9 cellular contexts compared by ENCODE assay signal in the genomic region with DNA sequence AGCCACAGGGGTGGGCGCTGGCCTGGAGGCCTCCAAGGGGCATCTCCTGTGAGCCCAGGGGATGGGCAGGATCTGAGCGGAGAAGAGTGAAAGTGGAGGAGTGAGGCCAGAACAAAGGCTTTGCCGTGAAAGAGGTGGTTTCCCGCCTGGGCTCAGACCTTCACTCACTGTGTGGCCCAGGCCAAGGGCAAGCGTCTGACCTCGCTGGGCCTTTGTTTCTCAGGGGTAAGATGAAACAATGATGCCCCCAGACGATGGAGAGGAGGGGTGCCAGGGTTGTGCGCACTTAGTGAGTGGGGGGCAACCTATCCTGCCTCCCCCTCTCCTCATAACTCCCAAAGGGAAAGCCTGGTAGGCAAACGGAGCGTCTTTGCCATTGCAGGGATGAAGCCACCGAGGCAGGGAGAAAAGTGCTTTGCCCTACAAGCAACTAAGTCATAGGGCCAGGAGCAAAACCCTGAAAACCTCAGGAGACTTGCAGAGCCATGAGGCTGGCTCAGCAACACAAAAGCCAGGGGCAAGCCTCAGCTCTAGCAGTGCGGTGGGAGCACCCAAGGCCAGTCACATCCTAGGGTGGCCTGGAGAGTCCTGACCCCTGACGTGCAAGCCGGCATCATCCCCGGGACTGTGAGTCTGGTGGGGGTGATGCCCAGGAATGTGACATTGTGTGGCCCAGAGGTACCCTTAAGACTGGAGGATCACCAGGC. TPM values are rescaled to one million over a fixed set of nuclear protein-coding genes. Genes with fewer than 3 reads are reported as not detected.
DNase-seq lines count a peak whose midpoint lies in the region; ATAC-seq, FAIRE-seq and TF ChIP-seq lines count a peak whose summit lies in the region.
"Had no signal": no experiment of that assay in that cellular context is flagged by ENCODE, and none has a peak within 500 bp of the region (broad histone marks: within the 10 kb centered on the region; RNA-seq: fewer than 3 reads in every experiment).

No MANE protein-coding gene starts in this region.

- H3K36me3 ChIP-seq in keratinocyte (ENCODE audit: control insufficient read depth in 2 of 2, extremely low read depth in 1 of 2, insufficient read depth in 2 of 2, low read length in 2 of 2) (no peaks in the 10 kb centered on the region), stomach smooth muscle (ENCODE audit: control insufficient read depth in 2 of 2, insufficient read depth in 2 of 2, low read length in 2 of 2) (no peaks in the 10 kb centered on the region)
- H3K36me3 ChIP-seq: SJSA1 had no signal

- H3K27me3 Mint-ChIP-seq in activated CD4-positive, alpha-beta T cell treated with anti-CD3 and anti-CD28 coated beads, Interleukin-2, amount 10 ng/mL, durations not matched to agents 24 days and 14 days: peaks cover 8% of the 10 kb centered on the region
- H3K27me3 Mint-ChIP-seq in activated T-helper 2 cell treated with anti-CD3 and anti-CD28 coated beads, Interferon-gamma antibody, Interleukin-2, Interleukin-4, amounts not matched to agents 10 μg/mL and 5 μg/mL and 100 μg/mL, durations not matched to agents 14 hours and 24 hours and 36 hours (ENCODE audit: low read depth): peaks cover 11% of the 10 kb centered on the region

- no peaks in the 10 kb centered on the region for H3K9me3 Mint-ChIP-seq in activated CD4-positive, alpha-beta T cell treated with anti-CD3 and anti-CD28 coated beads, Interleukin-2, amount 10 ng/mL, durations not matched to agents 24 days and 14 days
- no peaks in the 10 kb centered on the region for H3K9me3 Mint-ChIP-seq in activated T-helper 2 cell treated with anti-CD3 and anti-CD28 coated beads, Interferon-gamma antibody, Interleukin-2, Interleukin-4, amounts not matched to agents 10 μg/mL and 5 μg/mL and 100 μg/mL, durations not matched to agents 14 hours and 24 hours and 36 hours

- H3K27ac ChIP-seq in keratinocyte (ENCODE audit: control insufficient read depth, insufficient read depth, low read length) (no peak overlapping the region), stomach smooth muscle (ENCODE audit: low read length) (no peak overlapping the region)
- H3K27ac ChIP-seq: SJSA1 had no signal

- peaks cover 3% of the 10 kb centered on the region for H3K36me3 Mint-ChIP-seq in activated CD4-positive, alpha-beta T cell treated with anti-CD3 and anti-CD28 coated beads, Interleukin-2, amount 10 ng/mL, durations not matched to agents 24 days and 14 days (ENCODE audit: low read depth)
- H3K36me3 Mint-ChIP-seq in activated T-helper 2 cell treated with anti-CD3 and anti-CD28 coated beads, Interferon-gamma antibody, Interleukin-2, Interleukin-4, amounts not matched to agents 10 μg/mL and 5 μg/mL and 100 μg/mL, durations not matched to agents 14 hours and 24 hours and 36 hours (ENCODE audit: low read depth): peaks cover 3% of the 10 kb centered on the region

- dilution Hi-C loops in keratinocyte (cut with MboI; ENCODE audit: extremely low pct_ligation_motif_present, low sequenced_read_pairs): no loop called here

- peak overlapping the region; percentile 64 for H3K4me2 ChIP-seq in keratinocyte (ENCODE audit: control insufficient read depth, extremely low read depth, insufficient read depth, low read depth, low read length)

- no peak for ATAC-seq in HG02763 (IDR thresholded peaks at IDR 0.05; ENCODE audit: unreplicated experiment)
- ATAC-seq in GM21515 (IDR thresholded peaks at IDR 0.05; ENCODE audit: unreplicated experiment): no peak

- no peaks in the 10 kb centered on the region for H4K20me1 ChIP-seq in keratinocyte (ENCODE audit: control insufficient read depth, extremely low read depth, insufficient read depth, low read length)

- H3K4me1 Mint-ChIP-seq in activated CD4-positive, alpha-beta T cell treated with anti-CD3 and anti-CD28 coated beads, Interleukin-2, amount 10 ng/mL, durations not matched to agents 24 days and 14 days: peaks cover 23% of the 10 kb centered on the region
- peaks cover 12% of the 10 kb centered on the region for H3K4me1 Mint-ChIP-seq in activated T-helper 2 cell treated with anti-CD3 and anti-CD28 coated beads, Interferon-gamma antibody, Interleukin-2, Interleukin-4, amounts not matched to agents 10 μg/mL and 5 μg/mL and 100 μg/mL, durations not matched to agents 14 hours and 24 hours and 36 hours (ENCODE audit: low read depth)

- H3K4me1 ChIP-seq in keratinocyte (ENCODE audit: control insufficient read depth, extremely low read depth, insufficient read depth, low read length) (peaks cover 22% of the 10 kb centered on the region), stomach smooth muscle (ENCODE audit: control insufficient read depth, insufficient read depth, low read length) (peaks cover 33% of the 10 kb centered on the region)

- H3K9me1 ChIP-seq in keratinocyte (ENCODE audit: control insufficient read depth, extremely low read depth, insufficient read depth, low read length): no peaks in the 10 kb centered on the region

- H3K27me3 ChIP-seq in keratinocyte (ENCODE audit: control insufficient read depth, extremely low read depth, insufficient read depth, low read length) (no peaks in the 10 kb centered on the region), stomach smooth muscle (ENCODE audit: control insufficient read depth in 1 of 2, insufficient read depth in 2 of 2, low read length in 2 of 2) (peaks cover 0 to 9% of the 10 kb centered on the region in 2 donors)

- no peak for FAIRE-seq in keratinocyte (lab: Jason Lieb, UNC)

- no peak overlapping the region for H2AFZ ChIP-seq in keratinocyte (ENCODE audit: control insufficient read depth, low read length)

- no peak for DNase-seq in activated CD4-positive, alpha-beta T cell treated with anti-CD3 and anti-CD28 coated beads, Interleukin-2, amount 10 ng/mL, durations not matched to agents 24 days and 14 days
- no peak for DNase-seq in activated CD4-positive, alpha-beta T cell treated with anti-CD3 and anti-CD28 coated beads for 4 hours
- DNase-seq in activated T-helper 2 cell treated with anti-CD3 and anti-CD28 coated beads, Interferon-gamma antibody, Interleukin-2, Interleukin-4, amounts not matched to agents 10 μg/mL and 5 μg/mL and 100 μg/mL, durations not matched to agents 14 hours and 24 hours and 36 hours (ENCODE audit: low spot score): no peak
- DNase-seq in keratinocyte (ENCODE audit: low read depth, low spot score): no peak
- no peak for DNase-seq in stimulated activated CD4-positive, alpha-beta T cell treated with anti-CD3 and anti-CD28 coated beads, Interleukin-2, amount 100 ng/mL, for 24 hours

- H3K9me3 ChIP-seq in keratinocyte (ENCODE audit: control insufficient read depth, low read depth, low read length) (no peaks in the 10 kb centered on the region), stomach smooth muscle (ENCODE audit: control insufficient read depth in 2 of 2, low read length in 2 of 2) (no peaks in the 10 kb centered on the region)
- H3K9me3 ChIP-seq: SJSA1 had no signal

- H3K4me3 Mint-ChIP-seq in activated CD4-positive, alpha-beta T cell treated with anti-CD3 and anti-CD28 coated beads, Interleukin-2, amount 10 ng/mL, durations not matched to agents 24 days and 14 days: peak overlapping the region; percentile 84
- peak overlapping the region; percentile 76 for H3K4me3 Mint-ChIP-seq in activated T-helper 2 cell treated with anti-CD3 and anti-CD28 coated beads, Interferon-gamma antibody, Interleukin-2, Interleukin-4, amounts not matched to agents 10 μg/mL and 5 μg/mL and 100 μg/mL, durations not matched to agents 14 hours and 24 hours and 36 hours (ENCODE audit: low read depth)

- intact Hi-C loops in activated CD4-positive, alpha-beta T cell treated with anti-CD3 and anti-CD28 coated beads, Interleukin-2, amount 10 ng/mL, durations not matched to agents 24 days and 14 days (cut with micrococcal nuclease): loop anchor here (1.0 kb wide), 2 partner anchors 9 to 27 kb away; a partner anchor contains a TSS
- intact Hi-C loops in activated T-helper 2 cell treated with anti-CD3 and anti-CD28 coated beads, Interferon-gamma antibody, Interleukin-2, Interleukin-4, amounts not matched to agents 10 μg/mL and 5 μg/mL and 100 μg/mL, durations not matched to agents 14 hours and 24 hours and 36 hours (cut with micrococcal nuclease): no loop called here

- TF ChIP-seq CTCF in keratinocyte (optimal IDR thresholded peaks at IDR 0.05 in 1 of 3, IDR thresholded peaks at IDR 0.05 in 1 of 3, conservative IDR thresholded peaks at IDR 0.05 in 1 of 3; ENCODE audit: extremely low read depth in 1 of 3, insufficient read depth in 2 of 3, low read length in 3 of 3): no peak

- no peak overlapping the region for H3K9ac ChIP-seq in keratinocyte (ENCODE audit: control insufficient read depth, extremely low read depth, insufficient read depth, low read length)
- H3K9ac ChIP-seq in stomach smooth muscle (ENCODE audit: low read length in 2 of 2): peak overlapping the region in 1 of 2 donors; percentile 29

- H3K4me3 ChIP-seq in keratinocyte (ENCODE audit: control insufficient read depth in 2 of 3, extremely low read depth in 1 of 3, insufficient read depth in 2 of 3, low read depth in 1 of 3, low read length in 3 of 3) (no peak overlapping the region), stomach smooth muscle (ENCODE audit: low read length in 2 of 2) (peak overlapping the region; percentile 46 to 73)
- H3K4me3 ChIP-seq: SJSA1 had no signal

- H3K27ac Mint-ChIP-seq in activated CD4-positive, alpha-beta T cell treated with anti-CD3 and anti-CD28 coated beads, Interleukin-2, amount 10 ng/mL, durations not matched to agents 24 days and 14 days: peak overlapping the region; percentile 58
- H3K27ac Mint-ChIP-seq in activated T-helper 2 cell treated with anti-CD3 and anti-CD28 coated beads, Interferon-gamma antibody, Interleukin-2, Interleukin-4, amounts not matched to agents 10 μg/mL and 5 μg/mL and 100 μg/mL, durations not matched to agents 14 hours and 24 hours and 36 hours: peak overlapping the region; percentile 51

- peaks cover 7% of the 10 kb centered on the region for H3K79me2 ChIP-seq in keratinocyte (ENCODE audit: control insufficient read depth, insufficient read depth, low read length)

RNA-seq across cellular contexts. Expression of a gene that starts 0.9 kb away (rescaled TPM):
- 9.7 and 10.7 TPM in 2 replicates for total RNA-seq in activated CD4-positive, alpha-beta T cell treated with anti-CD3 and anti-CD28 coated beads, Interleukin-2, amount 10 ng/mL, durations not matched to agents 24 days and 14 days
- 6.5 and 7.1 TPM in 2 replicates for total RNA-seq in activated T-helper 2 cell treated with anti-CD3 and anti-CD28 coated beads, Interferon-gamma antibody, Interleukin-2, Interleukin-4, amounts not matched to agents 10 μg/mL and 5 μg/mL and 100 μg/mL, durations not matched to agents 14 hours and 24 hours and 36 hours
- 9.2 to 12.0 TPM (median 10.5 TPM) in 3 replicates for polyA plus RNA-seq in keratinocyte
- 0.35 TPM for polyA plus RNA-seq in keratinocyte (2011; ENCODE audit: low read depth)
- polyA plus RNA-seq in keratinocyte (2011; cell fraction: cytosol; rRNA removed): 5.8 and 11.3 TPM in 2 replicates
- 7.9 and 12.0 TPM in 2 replicates for polyA plus RNA-seq in keratinocyte (2011; cell fraction: nucleus; rRNA removed)
- 0.55 and 14.8 TPM in 2 replicates for polyA plus RNA-seq in keratinocyte (2012; ENCODE audit: low replicate concordance)
- 2.8 to 26.3 TPM (median 5.7 TPM) in 3 replicates for polyA minus RNA-seq in keratinocyte
- 13.0 TPM for polyA minus RNA-seq in keratinocyte (2011; cell fraction: cytosol; rRNA and poly(A)+ RNA removed)
- polyA minus RNA-seq in keratinocyte (2011; cell fraction: nucleus; rRNA and poly(A)+ RNA removed): 2.6 and 3.1 TPM in 2 replicates

RNA-seq across cellular contexts. Expression of a gene that starts 4.0 kb away (rescaled TPM):
- 60.7 and 64.7 TPM in 2 replicates for total RNA-seq in activated CD4-positive, alpha-beta T cell treated with anti-CD3 and anti-CD28 coated beads, Interleukin-2, amount 10 ng/mL, durations not matched to agents 24 days and 14 days
- total RNA-seq in activated T-helper 2 cell treated with anti-CD3 and anti-CD28 coated beads, Interferon-gamma antibody, Interleukin-2, Interleukin-4, amounts not matched to agents 10 μg/mL and 5 μg/mL and 100 μg/mL, durations not matched to agents 14 hours and 24 hours and 36 hours: 44.0 and 46.9 TPM in 2 replicates
- 7.7 to 12.4 TPM (median 11.2 TPM) in 3 replicates for polyA plus RNA-seq in keratinocyte
- polyA plus RNA-seq in keratinocyte (2011; ENCODE audit: low read depth): 7.8 TPM
- 4.5 and 4.8 TPM in 2 replicates for polyA plus RNA-seq in keratinocyte (2011; cell fraction: cytosol; rRNA removed)
- polyA plus RNA-seq in keratinocyte (2011; cell fraction: nucleus; rRNA removed): 31.9 and 39.3 TPM in 2 replicates
- polyA plus RNA-seq in keratinocyte (2012; ENCODE audit: low replicate concordance): 3.2 and 9.4 TPM in 2 replicates
- 22.4 to 33.4 TPM (median 26.1 TPM) in 3 replicates for polyA minus RNA-seq in keratinocyte
- polyA minus RNA-seq in keratinocyte (2011; cell fraction: cytosol; rRNA and poly(A)+ RNA removed): 11.3 TPM
- 13.1 and 25.1 TPM in 2 replicates for polyA minus RNA-seq in keratinocyte (2011; cell fraction: nucleus; rRNA and poly(A)+ RNA removed)

RNA-seq across cellular contexts. Expression of a gene that starts 27.2 kb away (rescaled TPM):
- total RNA-seq in activated CD4-positive, alpha-beta T cell treated with anti-CD3 and anti-CD28 coated beads, Interleukin-2, amount 10 ng/mL, durations not matched to agents 24 days and 14 days: 13.9 and 14.1 TPM in 2 replicates
- 12.4 and 13.6 TPM in 2 replicates for total RNA-seq in activated T-helper 2 cell treated with anti-CD3 and anti-CD28 coated beads, Interferon-gamma antibody, Interleukin-2, Interleukin-4, amounts not matched to agents 10 μg/mL and 5 μg/mL and 100 μg/mL, durations not matched to agents 14 hours and 24 hours and 36 hours
- polyA plus RNA-seq in keratinocyte: 5.1 to 8.4 TPM (median 6.2 TPM) in 3 replicates
- 2.4 TPM for polyA plus RNA-seq in keratinocyte (2011; ENCODE audit: low read depth)
- 4.2 and 6.8 TPM in 2 replicates for polyA plus RNA-seq in keratinocyte (2011; cell fraction: cytosol; rRNA removed)
- 10.4 and 12.1 TPM in 2 replicates for polyA plus RNA-seq in keratinocyte (2011; cell fraction: nucleus; rRNA removed)
- 6.4 and 8.3 TPM in 2 replicates for polyA plus RNA-seq in keratinocyte (2012; ENCODE audit: low replicate concordance)
- polyA minus RNA-seq in keratinocyte: 5.2 to 9.4 TPM (median 6.0 TPM) in 3 replicates
- polyA minus RNA-seq in keratinocyte (2011; cell fraction: cytosol; rRNA and poly(A)+ RNA removed): 7.1 TPM
- polyA minus RNA-seq in keratinocyte (2011; cell fraction: nucleus; rRNA and poly(A)+ RNA removed): 8.5 and 9.2 TPM in 2 replicates

RNA-seq across cellular contexts. Expression of a gene that starts 42.3 kb away (rescaled TPM):
- not detected in 2 replicates for total RNA-seq in activated CD4-positive, alpha-beta T cell treated with anti-CD3 and anti-CD28 coated beads, Interleukin-2, amount 10 ng/mL, durations not matched to agents 24 days and 14 days
- not detected in 2 replicates for total RNA-seq in activated T-helper 2 cell treated with anti-CD3 and anti-CD28 coated beads, Interferon-gamma antibody, Interleukin-2, Interleukin-4, amounts not matched to agents 10 μg/mL and 5 μg/mL and 100 μg/mL, durations not matched to agents 14 hours and 24 hours and 36 hours
- polyA plus RNA-seq in keratinocyte: 51.9 to 151 TPM (median 58.1 TPM) in 3 replicates
- not detected for polyA plus RNA-seq in keratinocyte (2011; ENCODE audit: low read depth)
- 22.8 and 142 TPM in 2 replicates for polyA plus RNA-seq in keratinocyte (2011; cell fraction: cytosol; rRNA removed)
- 36.9 and 60.1 TPM in 2 replicates for polyA plus RNA-seq in keratinocyte (2011; cell fraction: nucleus; rRNA removed)
- 0.62 and 194 TPM in 2 replicates for polyA plus RNA-seq in keratinocyte (2012; ENCODE audit: low replicate concordance)
- 16.6 to 69.8 TPM (median 21.5 TPM) in 3 replicates for polyA minus RNA-seq in keratinocyte
- polyA minus RNA-seq in keratinocyte (2011; cell fraction: cytosol; rRNA and poly(A)+ RNA removed): 176 TPM
- 25.7 and 29.0 TPM in 2 replicates for polyA minus RNA-seq in keratinocyte (2011; cell fraction: nucleus; rRNA and poly(A)+ RNA removed)

RNA-seq across cellular contexts. Expression of a gene that starts 53.6 kb away (rescaled TPM):
- total RNA-seq in activated CD4-positive, alpha-beta T cell treated with anti-CD3 and anti-CD28 coated beads, Interleukin-2, amount 10 ng/mL, durations not matched to agents 24 days and 14 days: 63.4 and 70.4 TPM in 2 replicates
- 59.0 and 59.1 TPM in 2 replicates for total RNA-seq in activated T-helper 2 cell treated with anti-CD3 and anti-CD28 coated beads, Interferon-gamma antibody, Interleukin-2, Interleukin-4, amounts not matched to agents 10 μg/mL and 5 μg/mL and 100 μg/mL, durations not matched to agents 14 hours and 24 hours and 36 hours
- 29.7 to 37.4 TPM (median 30.4 TPM) in 3 replicates for polyA plus RNA-seq in keratinocyte
- polyA plus RNA-seq in keratinocyte (2011; ENCODE audit: low read depth): 20.9 TPM
- 15.8 and 25.3 TPM in 2 replicates for polyA plus RNA-seq in keratinocyte (2011; cell fraction: cytosol; rRNA removed)
- 46.0 and 47.3 TPM in 2 replicates for polyA plus RNA-seq in keratinocyte (2011; cell fraction: nucleus; rRNA removed)
- polyA plus RNA-seq in keratinocyte (2012; ENCODE audit: low replicate concordance): 18.3 and 33.6 TPM in 2 replicates
- polyA minus RNA-seq in keratinocyte: 12.5 to 46.9 TPM (median 15.5 TPM) in 3 replicates
- 21.1 TPM for polyA minus RNA-seq in keratinocyte (2011; cell fraction: cytosol; rRNA and poly(A)+ RNA removed)
- polyA minus RNA-seq in keratinocyte (2011; cell fraction: nucleus; rRNA and poly(A)+ RNA removed): 14.7 and 14.8 TPM in 2 replicates

Comparison
In these comparisons a context has a peak if more than half of its experiments do, and no peak if none do; other contexts are left out.
1. H3K4me3 ChIP-seq: peak in stomach smooth muscle (2 of 2); none in keratinocyte (0 of 3).